In the genomic region with DNA sequence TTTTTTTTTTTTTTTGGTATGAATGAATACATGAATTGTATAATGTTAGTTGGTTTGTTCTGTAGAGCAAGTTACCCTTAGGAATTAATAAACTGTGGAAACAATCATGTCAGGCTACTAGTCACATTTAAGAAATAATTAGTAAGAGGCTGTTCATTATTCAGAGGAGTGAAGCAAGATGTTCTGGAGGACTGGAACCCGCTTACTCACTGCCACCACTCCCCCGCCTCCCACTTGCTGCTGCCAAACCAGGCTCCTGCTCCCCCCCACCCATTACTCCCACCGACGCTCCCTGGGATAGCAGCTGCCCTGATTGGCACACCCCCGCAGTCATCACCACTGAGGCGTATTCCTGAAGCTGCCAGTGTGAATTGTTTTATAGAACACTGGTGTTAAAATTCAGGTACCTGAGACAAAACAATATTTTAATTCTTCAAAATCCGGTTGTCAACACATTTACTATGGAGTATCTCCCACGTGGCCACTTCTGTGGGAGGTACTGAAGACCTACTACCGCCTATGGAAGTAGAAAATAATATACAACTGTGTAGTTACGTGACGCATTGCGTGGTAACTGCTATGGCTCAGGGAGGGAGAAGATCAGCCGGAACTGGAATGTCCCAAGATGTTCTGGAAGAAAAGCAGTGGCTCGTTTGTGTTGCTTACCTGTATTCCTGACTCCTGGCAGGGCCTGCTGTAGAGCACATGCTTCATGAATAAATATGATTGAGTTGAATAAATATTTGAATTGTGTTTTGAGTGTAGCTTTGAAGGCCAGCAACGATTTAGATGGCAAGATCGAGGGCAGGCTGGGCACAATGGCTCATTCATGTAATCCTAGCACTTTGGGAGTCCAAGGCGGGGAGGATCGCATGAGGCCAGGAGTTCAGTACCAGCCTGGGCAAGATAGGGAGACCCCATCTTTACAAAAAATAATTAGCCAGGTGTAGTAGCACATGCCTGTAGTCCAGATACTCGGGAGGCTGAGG, we compare ENCODE assay signal across 8 cellular contexts. TPM values are rescaled to one million over a fixed set of nuclear protein-coding genes. Genes with fewer than 3 reads are reported as not detected.
DNase-seq lines count a peak whose midpoint lies in the region; ATAC-seq and TF ChIP-seq lines count a peak whose summit lies in the region.

No MANE protein-coding gene starts in this region.

- peaks cover 9% of the 10 kb centered on the region for H3K27me3 Mint-ChIP-seq in endothelial cell (ENCODE audit: unreplicated experiment)

- H3K9me3 ChIP-seq in OCI-LY1 (ENCODE audit: low read length): no peaks in the 10 kb centered on the region

- H4K20me1 ChIP-seq in OCI-LY1 (ENCODE audit: insufficient read depth, low read length): no peaks in the 10 kb centered on the region

- H3K79me2 ChIP-seq in OCI-LY1 (ENCODE audit: insufficient read depth, low read length): no peaks in the 10 kb centered on the region; the same call in none of the 2 replicates

- peaks cover 32% of the 10 kb centered on the region for H3K4me1 ChIP-seq in OCI-LY1 (ENCODE audit: insufficient read depth, low read length, severe bottlenecking)

- TF ChIP-seq CTCF in OCI-LY1 (IDR thresholded peaks at IDR 0.05; ENCODE audit: low read length): no peak
- TF ChIP-seq CTCF in endothelial cell (IDR thresholded peaks at IDR 0.05; ENCODE audit: unreplicated experiment): no peak

- H3K9me3 Mint-ChIP-seq in endothelial cell (ENCODE audit: unreplicated experiment): no peaks in the 10 kb centered on the region

- ATAC-seq in GM21786 (IDR thresholded peaks at IDR 0.05; ENCODE audit: unreplicated experiment) (no peak), GM21737 (IDR thresholded peaks at IDR 0.05; ENCODE audit: unreplicated experiment) (no peak)

- peaks cover 39% of the 10 kb centered on the region for H3K36me3 ChIP-seq in OCI-LY1 (ENCODE audit: insufficient read depth, low read length)

- peak overlapping the region; percentile 88 for H3K27ac Mint-ChIP-seq in endothelial cell (ENCODE audit: unreplicated experiment)

- no peaks in the 10 kb centered on the region for H3K9me2 ChIP-seq in OCI-LY1 (ENCODE audit: low read depth, low read length)

- peak overlapping the region; percentile 100; the same call in 1 of the 2 replicates for H3K9ac ChIP-seq in OCI-LY1 (ENCODE audit: low read length)

- peak overlapping the region; percentile 92 for H3K4me3 ChIP-seq in OCI-LY1 (ENCODE audit: low read depth, low read length, poor library complexity, severe bottlenecking)

- no peaks in the 10 kb centered on the region for H3F3A ChIP-seq in OCI-LY1 (ENCODE audit: insufficient read depth, low read length)

- H3K27ac ChIP-seq in OCI-LY1 (ENCODE audit: low read depth, low read length, poor library complexity, severe bottlenecking): no peak overlapping the region

- H3K4me1 Mint-ChIP-seq in endothelial cell (ENCODE audit: unreplicated experiment): peaks cover 21% of the 10 kb centered on the region

- H3K4me3 Mint-ChIP-seq in endothelial cell (ENCODE audit: unreplicated experiment): peak overlapping the region; percentile 93

- H3K36me3 Mint-ChIP-seq in endothelial cell (ENCODE audit: low read depth, unreplicated experiment): peaks cover 21% of the 10 kb centered on the region

- H2AFZ ChIP-seq in OCI-LY1 (ENCODE audit: low read length): no peak overlapping the region

- peak overlapping the region; percentile 72 for H3K4me2 ChIP-seq in OCI-LY1 (ENCODE audit: low read length)

- H3K27me3 ChIP-seq in OCI-LY1 (ENCODE audit: insufficient read depth, low read length): no peaks in the 10 kb centered on the region

- DNase-seq in GM03348 (ENCODE audit: low spot score): peak; percentile 60
- no peak for DNase-seq in endothelial cell (ENCODE audit: low spot score)
- DNase-seq in occipital lobe (lab: John Stamatoyannopoulos, UW): peak; percentile 63
- DNase-seq in NCI-H2107 (lab: John Stamatoyannopoulos, UW): no peak
- no peak for DNase-seq in NCI-H524 treated with DMSO at 0.1 percent for 48 hours (lab: John Stamatoyannopoulos, UW)

RNA-seq across cellular contexts. Expression of gene DPY19L3, which starts 1.7 kb away (rescaled TPM):
- total RNA-seq in endothelial cell (ENCODE audit: unreplicated experiment) (111 TPM), occipital lobe (40.4 TPM)

Comparison
In these comparisons a context has a peak if more than half of its experiments do, and no peak if none do; other contexts are left out.
1. DNase-seq: peak in GM03348 (single experiment) and occipital lobe (single experiment); none in endothelial cell (single experiment), NCI-H2107 (single experiment) and NCI-H524 treated with DMSO at 0.1 percent for 48 hours (single experiment).